2 cellular contexts compared by ENCODE assay signal in the genomic region with DNA sequence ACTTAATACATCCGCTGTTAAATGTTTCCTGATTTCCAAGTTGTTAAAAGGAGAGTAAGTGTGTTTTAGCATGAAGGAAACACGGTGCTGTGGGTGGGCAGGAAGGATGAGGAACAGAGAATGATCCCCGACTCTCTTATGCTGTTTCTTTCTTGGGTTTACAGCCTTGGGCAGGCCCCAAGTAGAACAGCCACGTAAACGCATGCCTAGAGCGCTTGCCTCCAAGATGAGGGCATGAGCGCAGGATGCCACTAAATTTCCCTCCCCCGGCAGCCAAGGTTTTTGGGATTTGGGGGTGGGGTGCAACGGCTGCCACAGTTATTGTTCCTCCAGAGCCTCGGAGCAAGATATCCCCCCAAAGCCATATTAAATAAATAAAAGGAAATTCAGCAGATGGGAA.
TF ChIP-seq lines count a peak whose summit lies in the region.

No MANE protein-coding gene starts in this region.

TF ChIP-seq in IMR-90, 13 proteins besides CTCF, POLR2A, EP300 and RAD21:
- TF ChIP-seq FOS (IDR thresholded peaks at IDR 0.05; ENCODE audit: low read depth, low read length) (no peak), MXI1 (IDR thresholded peaks at IDR 0.05; ENCODE audit: borderline replicate concordance, low read depth, low read length) (no peak), SMC3 (IDR thresholded peaks at IDR 0.05; ENCODE audit: low read depth, low read length) (no peak), NFE2L2 (IDR thresholded peaks at IDR 0.05; ENCODE audit: low read depth, low read length) (no peak), BHLHE40 (IDR thresholded peaks at IDR 0.05; ENCODE audit: low read depth, low read length) (no peak), MAFK (IDR thresholded peaks at IDR 0.05; ENCODE audit: low read depth, low read length) (no peak), RFX5 (IDR thresholded peaks at IDR 0.05; ENCODE audit: low read depth, low read length) (no peak), MAZ (IDR thresholded peaks at IDR 0.05; ENCODE audit: borderline replicate concordance, low read depth, low read length) (no peak), CHD1 (IDR thresholded peaks at IDR 0.05; ENCODE audit: low read depth, low read length) (no peak), RCOR1 (IDR thresholded peaks at IDR 0.05; ENCODE audit: insufficient replicate concordance, low read length) (no peak)
- TF ChIP-seq, protein P1, sequence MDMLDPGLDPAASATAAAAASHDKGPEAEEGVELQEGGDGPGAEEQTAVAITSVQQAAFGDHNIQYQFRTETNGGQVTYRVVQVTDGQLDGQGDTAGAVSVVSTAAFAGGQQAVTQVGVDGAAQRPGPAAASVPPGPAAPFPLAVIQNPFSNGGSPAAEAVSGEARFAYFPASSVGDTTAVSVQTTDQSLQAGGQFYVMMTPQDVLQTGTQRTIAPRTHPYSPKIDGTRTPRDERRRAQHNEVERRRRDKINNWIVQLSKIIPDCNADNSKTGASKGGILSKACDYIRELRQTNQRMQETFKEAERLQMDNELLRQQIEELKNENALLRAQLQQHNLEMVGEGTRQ (IDR thresholded peaks at IDR 0.05; ENCODE audit: low read depth, low read length) = no peak
- TF ChIP-seq, protein P2, sequence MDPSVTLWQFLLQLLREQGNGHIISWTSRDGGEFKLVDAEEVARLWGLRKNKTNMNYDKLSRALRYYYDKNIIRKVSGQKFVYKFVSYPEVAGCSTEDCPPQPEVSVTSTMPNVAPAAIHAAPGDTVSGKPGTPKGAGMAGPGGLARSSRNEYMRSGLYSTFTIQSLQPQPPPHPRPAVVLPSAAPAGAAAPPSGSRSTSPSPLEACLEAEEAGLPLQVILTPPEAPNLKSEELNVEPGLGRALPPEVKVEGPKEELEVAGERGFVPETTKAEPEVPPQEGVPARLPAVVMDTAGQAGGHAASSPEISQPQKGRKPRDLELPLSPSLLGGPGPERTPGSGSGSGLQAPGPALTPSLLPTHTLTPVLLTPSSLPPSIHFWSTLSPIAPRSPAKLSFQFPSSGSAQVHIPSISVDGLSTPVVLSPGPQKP (IDR thresholded peaks at IDR 0.05; ENCODE audit: borderline replicate concordance, low read depth, low read length) = no peak

TF ChIP-seq in H1, 55 proteins besides CTCF, POLR2A, EP300 and RAD21:
- TF ChIP-seq RBBP5 (IDR thresholded peaks at IDR 0.05; ENCODE audit: borderline replicate concordance, low read depth, low read length) (no peak), RNF2 (IDR thresholded peaks at IDR 0.05; ENCODE audit: borderline replicate concordance, low read depth, low read length, missing control alignments, poor library complexity, severe bottlenecking) (no peak), ASH2L (IDR thresholded peaks at IDR 0.05; ENCODE audit: low read length) (no peak), CBX8 (IDR thresholded peaks at IDR 0.05; ENCODE audit: borderline replicate concordance, low read depth, low read length) (no peak), GTF2F1 (IDR thresholded peaks at IDR 0.05; ENCODE audit: borderline replicate concordance, low read depth, low read length) (no peak)
- TF ChIP-seq, protein P3, sequence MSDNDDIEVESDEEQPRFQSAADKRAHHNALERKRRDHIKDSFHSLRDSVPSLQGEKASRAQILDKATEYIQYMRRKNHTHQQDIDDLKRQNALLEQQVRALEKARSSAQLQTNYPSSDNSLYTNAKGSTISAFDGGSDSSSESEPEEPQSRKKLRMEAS (IDR thresholded peaks at IDR 0.05) = peak; percentile 54; the same call in 1 of the 2 replicates
